28 cellular contexts compared by ENCODE assay signal in the genomic region with DNA sequence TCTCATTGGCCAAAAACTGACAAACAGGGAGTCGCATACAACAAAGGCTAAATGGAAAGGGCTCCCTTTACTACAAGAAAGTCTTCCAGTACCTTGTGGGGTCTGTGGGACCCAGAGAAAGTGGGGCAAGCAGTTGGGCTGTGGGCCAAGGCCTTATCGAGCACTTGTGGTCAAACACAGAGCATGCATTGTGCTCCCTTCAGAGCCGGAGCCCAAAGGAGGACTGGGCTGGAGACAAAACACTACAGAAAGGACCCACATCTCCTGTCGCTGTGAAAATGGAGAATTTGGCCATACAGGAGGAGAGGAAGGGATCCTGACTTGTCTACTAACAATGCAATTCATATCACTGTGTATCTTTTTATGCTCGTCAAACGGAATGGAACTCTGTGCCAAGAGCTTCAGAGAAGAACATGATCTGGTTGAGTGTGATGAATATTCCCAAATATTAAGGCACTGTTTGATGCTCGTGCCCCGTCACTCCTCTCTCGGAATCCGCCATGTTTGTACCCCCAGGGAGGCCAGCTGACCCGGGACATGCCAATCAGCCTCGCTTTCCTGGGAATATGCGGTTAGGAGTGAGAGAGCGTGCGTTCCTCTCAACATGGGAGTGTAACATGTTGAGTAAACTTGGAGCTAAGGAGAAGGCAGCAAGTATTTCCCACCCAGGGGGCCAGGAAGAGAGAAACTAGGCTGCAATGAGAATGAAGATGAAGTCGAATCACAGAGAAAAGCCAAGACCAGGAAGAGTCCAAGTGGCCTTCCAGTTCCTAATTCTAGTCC. TPM values are rescaled to one million over a fixed set of nuclear protein-coding genes. Genes with fewer than 3 reads are reported as not detected.
DNase-seq lines count a peak whose midpoint lies in the region; ATAC-seq and TF ChIP-seq lines count a peak whose summit lies in the region.
"Had no signal": no experiment of that assay in that cellular context is flagged by ENCODE, and none has a peak within 500 bp of the region (broad histone marks: within the 10 kb centered on the region; RNA-seq: fewer than 3 reads in every experiment).

No MANE protein-coding gene starts in this region.

- in situ Hi-C loops in SK-MEL-5 (cut with HindIII; ENCODE audit: low pct_unique_long_range_greater_than_20kb, low sequenced_read_pairs) = no loop called here

- TF ChIP-seq CTCF in GM20000 (IDR thresholded peaks at IDR 0.05; ENCODE audit: extremely low read depth, missing control alignments) (no peak), vagina (IDR thresholded peaks at IDR 0.05) (no peak)

- H3K4me3 ChIP-seq in vagina = no peak overlapping the region
- H3K4me3 ChIP-seq: body of pancreas, dorsolateral prefrontal cortex, gastroesophageal sphincter, hepatocyte, lung, ovary, spleen, thyroid gland had no signal

- H3K4me1 ChIP-seq in vagina = peaks cover 31% of the 10 kb centered on the region
- H3K4me1 ChIP-seq: body of pancreas, gastroesophageal sphincter, thyroid gland had no signal

- ATAC-seq in GM21526 (IDR thresholded peaks at IDR 0.05; ENCODE audit: low FRiP score, unreplicated experiment) = no peak
- ATAC-seq: body of pancreas; gastroesophageal sphincter; natural killer cell treated with Interleukin-12 subunit alpha and Interleukin-12 subunit beta and Interleukin-15 and Interleukin-18, amount 100 ng/mL, for 72 hours; Panc1 had no signal

- DNase-seq in HCEC 1CT (peak; percentile 2), SK-MEL-5 (ENCODE audit: low read depth, low spot score) (peak; percentile 72), iris pigment epithelial cell (ENCODE audit: low read depth) (peak; percentile 31), GM20000 (ENCODE audit: low spot score) (no peak), vagina (ENCODE audit: extremely low spot score in 2 of 2) (no peak), HPDE6-E6E7 (ENCODE audit: extremely low spot score) (no peak)
- DNase-seq: activated CD4-positive, alpha-beta memory T cell treated with anti-CD3 and anti-CD28 coated beads for 36 hours; activated CD4-positive, alpha-beta T cell treated with anti-CD3 and anti-CD28 coated beads for 1 hour; activated CD8-positive, alpha-beta memory T cell treated with anti-CD3 and anti-CD28 coated beads, Interleukin-2, amount 50 U/mL, for 4 hours; activated naive CD4-positive, alpha-beta T cell; body of pancreas; cerebellar nuclear complex; dorsolateral prefrontal cortex; H7; NCI-H1417 treated with DMSO at 0.1 percent for 48 hours; NCI-H2081; NCI-H2227 treated with DMSO at 0.1 percent for 48 hours; NCI-H526; ovary; SHP77 treated with DMSO at 0.1 percent for 48 hours; spleen; thyroid gland had no signal

- no peaks in the 10 kb centered on the region for H3K36me3 ChIP-seq in vagina
- H3K36me3 ChIP-seq: gastroesophageal sphincter, ovary, thyroid gland had no signal

- H3K27me3 ChIP-seq in vagina = no peaks in the 10 kb centered on the region
- H3K27me3 ChIP-seq: body of pancreas, dorsolateral prefrontal cortex, gastroesophageal sphincter, hepatocyte, ovary, spleen, thyroid gland had no signal

- intact Hi-C loops in vagina (cut with DNase I) = no loop called here

- no peak overlapping the region for H3K27ac ChIP-seq in vagina
- H3K27ac ChIP-seq: body of pancreas, dorsolateral prefrontal cortex, gastroesophageal sphincter, hepatocyte, ovary, spleen, thyroid gland had no signal

- TF ChIP-seq POLR2A in vagina (IDR thresholded peaks at IDR 0.05) = no peak

- no peaks in the 10 kb centered on the region for H3K9me3 ChIP-seq in vagina
- H3K9me3 ChIP-seq: body of pancreas, gastroesophageal sphincter, ovary, thyroid gland had no signal

RNA-seq across cellular contexts. Expression of gene SLC1A4, which starts 36.9 kb away (rescaled TPM):
- 704 and 722 TPM in 2 replicates for total RNA-seq in SK-MEL-5 (2014; rRNA removed; shearing (Covaris generic))
- 500 and 630 TPM in 2 replicates for polyA plus RNA-seq in SK-MEL-5 (2015; cell fraction: cytosol; rRNA removed)
- polyA plus RNA-seq in SK-MEL-5 (2015; cell fraction: nucleus; rRNA removed) = 290 and 296 TPM in 2 replicates
- total RNA-seq in vagina = 11.5 TPM

Comparison
In these comparisons a context has a peak if more than half of its experiments do, and no peak if none do; other contexts are left out.
1. DNase-seq: peak in HCEC 1CT (single experiment), SK-MEL-5 (single experiment) and iris pigment epithelial cell (single experiment); none in GM20000 (single experiment), vagina (0 of 2) and HPDE6-E6E7 (single experiment).
2. RNA of gene SLC1A4, which starts 36.9 kb away (total RNA-seq): 704 to 722 TPM in SK-MEL-5; 11.5 TPM in vagina (single experiment); every median in the first group is over 10 times any median in the second.